25 cellular contexts compared by ENCODE assay signal in the genomic region with DNA sequence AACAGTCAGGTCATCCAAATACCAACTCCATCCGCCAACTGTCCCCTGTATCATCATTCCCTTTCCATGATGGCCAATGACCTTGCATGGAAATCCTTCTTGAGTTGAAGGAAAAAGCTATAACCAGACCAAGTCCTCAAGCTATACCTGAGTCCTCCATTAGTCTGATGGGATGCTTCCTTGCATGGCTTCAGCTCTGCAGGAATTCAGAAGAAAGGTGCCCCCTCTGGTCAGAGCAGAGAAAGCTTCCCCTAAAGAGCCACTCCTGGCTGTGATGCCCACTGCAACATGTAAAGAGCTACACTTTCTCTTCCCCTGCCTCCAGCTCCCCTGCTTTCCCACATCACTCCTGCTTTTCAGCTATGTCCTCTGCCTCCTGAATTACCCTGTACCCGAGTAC. TPM values are rescaled to one million over a fixed set of nuclear protein-coding genes. Genes with fewer than 3 reads are reported as not detected.
DNase-seq lines count a peak whose midpoint lies in the region; ATAC-seq and TF ChIP-seq lines count a peak whose summit lies in the region.
"Had no signal": no experiment of that assay in that cellular context is flagged by ENCODE, and none has a peak within 500 bp of the region (broad histone marks: within the 10 kb centered on the region; RNA-seq: fewer than 3 reads in every experiment).

No MANE protein-coding gene starts in this region.

- H3K36me3 ChIP-seq in SK-N-SH (replicated peaks in 1 of 2; ENCODE audit: control insufficient read depth in 1 of 2, insufficient read depth in 2 of 2, low read length in 1 of 2) (no peaks in the 10 kb centered on the region), Karpas-422 (ENCODE audit: insufficient read depth, low read length) (no peaks in the 10 kb centered on the region), trophoblast cell (ENCODE audit: control insufficient read depth in 1 of 2, insufficient read depth in 2 of 2, low read length in 2 of 2) (no peaks in the 10 kb centered on the region)
- H3K36me3 ChIP-seq: BLaER1 treated with 17β-estradiol and CSF1 and Interleukin-3, amounts not matched to agents 10 nM and 100 nM; pancreas; stomach; tibial artery had no signal

- H2BK120ac ChIP-seq in trophoblast cell (ENCODE audit: insufficient read depth, low read length, poor library complexity), result no peak overlapping the region

- CTCF ChIA-PET in SK-N-SH (lab: Yijun Ruan, JAX), result interaction anchor here (0.6 to 4.3 kb wide), 7 partner anchors 12 to 169 kb away, joined by 3 to 26 read pairs (median 4); no protein-coding TSS in a partner anchor

- H3K4ac ChIP-seq in trophoblast cell (ENCODE audit: low read depth, low read length), result no peak overlapping the region

- no peak overlapping the region for H3K27ac ChIP-seq in SK-N-SH (ENCODE audit: low read depth in 2 of 2, low read length in 1 of 2)
- H3K27ac ChIP-seq in Karpas-422 (ENCODE audit: low read length), result no peak overlapping the region
- H3K27ac ChIP-seq in trophoblast cell (ENCODE audit: low read depth, low read length), result no peak overlapping the region
- H3K27ac ChIP-seq: BLaER1 treated with 17β-estradiol and CSF1 and Interleukin-3, amounts not matched to agents 10 nM and 100 nM; pancreas; stomach; tibial artery had no signal

- no peak overlapping the region for H2BK12ac ChIP-seq in trophoblast cell (ENCODE audit: low read length)

- no peaks in the 10 kb centered on the region for H3K9me3 Mint-ChIP-seq in central memory CD8-positive, alpha-beta T cell
- H3K9me3 Mint-ChIP-seq: activated CD4-positive, alpha-beta T cell treated with anti-CD3 and anti-CD28 coated beads, Interleukin-2, amount 10 ng/mL, durations not matched to agents 7 days and 5 days; activated naive CD8-positive, alpha-beta T cell treated with anti-CD3 and anti-CD28 coated beads, Interleukin-2, amount 50 U/mL, for 24 hours had no signal

- no peak overlapping the region for H3K9ac ChIP-seq in SK-N-SH
- no peak overlapping the region for H3K9ac ChIP-seq in Karpas-422 (ENCODE audit: low read length)
- no peak overlapping the region for H3K9ac ChIP-seq in trophoblast cell (ENCODE audit: low read length)
- H3K9ac ChIP-seq: BLaER1 treated with 17β-estradiol and CSF1 and Interleukin-3, amounts not matched to agents 10 nM and 100 nM had no signal

- no peak overlapping the region for H4K8ac ChIP-seq in trophoblast cell (ENCODE audit: low read depth, low read length)

- whole genome bisulfite sequencing in SK-N-SH (ENCODE audit: low lambda C conversion rate), result 34% methylated on average over 2 of the region's 2 CpGs
- WGBS in trophoblast cell (ENCODE audit: extremely low coverage, insufficient coverage, insufficient read length), result no CpG with 5 or more reads among the region's 2 CpGs

- TF ChIP-seq EP300 in SK-N-SH (IDR thresholded peaks at IDR 0.05; ENCODE audit: borderline replicate concordance in 1 of 2, low read depth in 1 of 2, low read length in 1 of 2), result no peak

- H3K27me3 ChIP-seq in SK-N-SH (ENCODE audit: insufficient read depth) (no peaks in the 10 kb centered on the region; the same call in 1 of the 2 replicates), Karpas-422 (ENCODE audit: low read length) (no peaks in the 10 kb centered on the region), trophoblast cell (ENCODE audit: insufficient read depth, low read length) (peaks cover 2% of the 10 kb centered on the region)
- H3K27me3 ChIP-seq: pancreas had no signal

- H3K4me3 Mint-ChIP-seq in central memory CD8-positive, alpha-beta T cell, result no peak overlapping the region
- H3K4me3 Mint-ChIP-seq: activated CD4-positive, alpha-beta T cell treated with anti-CD3 and anti-CD28 coated beads, Interleukin-2, amount 10 ng/mL, durations not matched to agents 7 days and 5 days; activated naive CD8-positive, alpha-beta T cell treated with anti-CD3 and anti-CD28 coated beads, Interleukin-2, amount 50 U/mL, for 24 hours; nephron progenitor cell had no signal

- H3K36me3 Mint-ChIP-seq in central memory CD8-positive, alpha-beta T cell (ENCODE audit: insufficient read depth), result peaks cover 5% of the 10 kb centered on the region

- no peak overlapping the region for H3K14ac ChIP-seq in trophoblast cell (ENCODE audit: low read length)

- H2AFZ ChIP-seq in SK-N-SH (ENCODE audit: low read depth) (no peak overlapping the region), Karpas-422 (ENCODE audit: low read length) (no peak overlapping the region), trophoblast cell (ENCODE audit: insufficient read depth, low read length, poor library complexity) (no peak overlapping the region)

- no peaks in the 10 kb centered on the region for H3K79me2 ChIP-seq in SK-N-SH (ENCODE audit: insufficient read depth)
- H3K79me2 ChIP-seq in Karpas-422 (ENCODE audit: low read length), result no peaks in the 10 kb centered on the region
- H3K79me2 ChIP-seq in trophoblast cell (ENCODE audit: control insufficient read depth, insufficient read depth, low read length, poor library complexity), result no peaks in the 10 kb centered on the region

- H3K27me3 Mint-ChIP-seq in central memory CD8-positive, alpha-beta T cell, result peaks cover 56% of the 10 kb centered on the region

- ATAC-seq in SK-N-SH treated with all-trans-retinoic acid at 6 μM for 48 hours, result no peak
- ATAC-seq in central memory CD8-positive, alpha-beta T cell (replicated peaks; ENCODE audit: extremely low read depth, poor library complexity, severe bottlenecking), result no peak
- ATAC-seq: activated naive CD8-positive, alpha-beta T cell treated with anti-CD3 and anti-CD28 coated beads, Interleukin-2, amount 50 U/mL, for 24 hours had no signal

- H4K20me1 ChIP-seq in SK-N-SH (ENCODE audit: insufficient read depth) (no peaks in the 10 kb centered on the region), Karpas-422 (ENCODE audit: insufficient read depth, low read depth, low read length) (no peaks in the 10 kb centered on the region; the same call in 1 of the 2 replicates)

- H3K9me2 ChIP-seq in SK-N-SH (no peaks in the 10 kb centered on the region), Karpas-422 (replicated peaks; ENCODE audit: insufficient read depth, low read length) (no peaks in the 10 kb centered on the region)

- no peak overlapping the region for H3K4me3 ChIP-seq in SK-N-SH (ENCODE audit: low read depth in 2 of 2, low read length in 1 of 2)
- H3K4me3 ChIP-seq in Karpas-422 (ENCODE audit: low read length), result no peak overlapping the region
- H3K4me3 ChIP-seq in trophoblast cell (ENCODE audit: low read depth, low read length), result peak overlapping the region; percentile 44
- H3K4me3 ChIP-seq: BLaER1 treated with 17β-estradiol and CSF1 and Interleukin-3, amounts not matched to agents 10 nM and 100 nM; lung; pancreas; smooth muscle cell; stomach; tibial artery had no signal

- POLR2A ChIA-PET in SK-N-SH (lab: Yijun Ruan, JAX), result no interaction called here

- no peak overlapping the region for H2BK5ac ChIP-seq in trophoblast cell (ENCODE audit: low read depth, low read length, poor library complexity)

- no peak overlapping the region for H3K4me2 ChIP-seq in SK-N-SH
- H3K4me2 ChIP-seq in Karpas-422 (ENCODE audit: low read depth, low read length, poor library complexity, severe bottlenecking), result no peak overlapping the region
- H3K4me2 ChIP-seq in trophoblast cell (ENCODE audit: low read length), result no peak overlapping the region
- H3K4me2 ChIP-seq: BLaER1 treated with 17β-estradiol and CSF1 and Interleukin-3, amounts not matched to agents 10 nM and 100 nM; smooth muscle cell had no signal

- no peak overlapping the region for H2AK5ac ChIP-seq in trophoblast cell (ENCODE audit: low read length)

- no peaks in the 10 kb centered on the region; the same call in 1 of the 2 replicates for H3K9me3 ChIP-seq in SK-N-SH
- no peaks in the 10 kb centered on the region for H3K9me3 ChIP-seq in Karpas-422 (ENCODE audit: low read length)
- peaks cover 4% of the 10 kb centered on the region for H3K9me3 ChIP-seq in trophoblast cell (ENCODE audit: insufficient read depth, low read depth, low read length)
- H3K9me3 ChIP-seq: pancreas, stomach, tibial artery had no signal

- no peak overlapping the region for H3K18ac ChIP-seq in trophoblast cell (ENCODE audit: low read length)

- no peak overlapping the region for H4K91ac ChIP-seq in trophoblast cell (ENCODE audit: low read depth, low read length)

- TF ChIP-seq CTCF in SK-N-SH (IDR thresholded peaks at IDR 0.05), result no peak

- no peaks in the 10 kb centered on the region for H3K79me1 ChIP-seq in trophoblast cell (ENCODE audit: low read length)

- H3K27ac Mint-ChIP-seq in central memory CD8-positive, alpha-beta T cell (ENCODE audit: low read depth), result peak overlapping the region; percentile 35
- H3K27ac Mint-ChIP-seq: activated CD4-positive, alpha-beta T cell treated with anti-CD3 and anti-CD28 coated beads, Interleukin-2, amount 10 ng/mL, durations not matched to agents 7 days and 5 days; activated naive CD8-positive, alpha-beta T cell treated with anti-CD3 and anti-CD28 coated beads, Interleukin-2, amount 50 U/mL, for 24 hours; nephron progenitor cell had no signal

- H3K4me1 ChIP-seq in SK-N-SH (ENCODE audit: control insufficient read depth in 1 of 2, insufficient read depth in 2 of 2, low read depth in 1 of 2, low read length in 1 of 2), result peaks cover 0 to 3% of the 10 kb centered on the region in 2 experiments; a peak in 2 of 4 replicates
- no peaks in the 10 kb centered on the region for H3K4me1 ChIP-seq in Karpas-422 (ENCODE audit: low read length)
- peaks cover 2% of the 10 kb centered on the region in 2 experiments for H3K4me1 ChIP-seq in trophoblast cell (ENCODE audit: control insufficient read depth in 1 of 2, insufficient read depth in 2 of 2, low read length in 2 of 2)
- H3K4me1 ChIP-seq: pancreas had no signal

- peaks cover 7% of the 10 kb centered on the region for H3K4me1 Mint-ChIP-seq in central memory CD8-positive, alpha-beta T cell
- H3K4me1 Mint-ChIP-seq: activated CD4-positive, alpha-beta T cell treated with anti-CD3 and anti-CD28 coated beads, Interleukin-2, amount 10 ng/mL, durations not matched to agents 7 days and 5 days; activated naive CD8-positive, alpha-beta T cell treated with anti-CD3 and anti-CD28 coated beads, Interleukin-2, amount 50 U/mL, for 24 hours; nephron progenitor cell had no signal

- no peak overlapping the region for H3K23ac ChIP-seq in trophoblast cell (ENCODE audit: low read length)

- TF ChIP-seq RAD21 in SK-N-SH (IDR thresholded peaks at IDR 0.05; ENCODE audit: low read length), result no peak

- H4K12ac ChIP-seq in trophoblast cell (ENCODE audit: low read depth, low read length), result no peak overlapping the region

- H3F3A ChIP-seq in SK-N-SH (replicated peaks; ENCODE audit: insufficient read depth), result no peaks in the 10 kb centered on the region

- DNase-seq in SK-N-SH, result peak; percentile 32
- DNase-seq in Karpas-422, result peak; percentile 45
- no peak for DNase-seq in central memory CD8-positive, alpha-beta T cell (ENCODE audit: low spot score in 2 of 2)
- no peak for DNase-seq in trophoblast cell
- no peak for DNase-seq in SHP77 treated with DMSO at 0.1 percent for 48 hours (lab: John Stamatoyannopoulos, UW)
- DNase-seq in HPDE6-E6E7 (ENCODE audit: extremely low spot score), result no peak
- DNase-seq in nucleus accumbens (lab: John Stamatoyannopoulos, UW), result no peak
- DNase-seq: activated CD4-positive, alpha-beta T cell treated with anti-CD3 and anti-CD28 coated beads, Interleukin-2, amount 10 ng/mL, durations not matched to agents 7 days and 5 days; activated naive CD8-positive, alpha-beta T cell treated with anti-CD3 and anti-CD28 coated beads, Interleukin-2, amount 50 U/mL, for 24 hours; activated T-cell treated with anti-CD3 and anti-CD28 coated beads, Interleukin-2, amount 50 U/mL, for 48 hours; cerebellar nuclear complex; DMS79 treated with DMSO at 0.1 percent for 48 hours; Kasumi-1; NCI-H1694; NCI-H2171 treated with DMSO at 0.1 percent for 48 hours; nephron progenitor cell; pancreas; retina; stimulated activated CD4-positive, alpha-beta T cell treated with anti-CD3 and anti-CD28 coated beads, Interleukin-1b, Interleukin-23, amount 100 ng/mL, for 48 hours; stomach; tibial artery had no signal

RNA-seq across cellular contexts. Expression of a gene that starts 43.1 kb away (rescaled TPM):
- polyA plus RNA-seq in SK-N-SH (2012; rRNA removed), result 53.2 and 57.7 TPM in 2 replicates
- polyA plus RNA-seq in SK-N-SH (2012; cell fraction: cytosol; rRNA removed), result 49.7 and 59.0 TPM in 2 replicates
- 57.1 and 60.9 TPM in 2 replicates for polyA plus RNA-seq in SK-N-SH (2012; cell fraction: nucleus; rRNA removed)
- total RNA-seq in Karpas-422 (2014; rRNA removed; shearing (Covaris generic); ENCODE audit: low replicate concordance), result 76.7 and 98.3 TPM in 2 replicates
- 60.6 and 65.9 TPM in 2 replicates for polyA plus RNA-seq in trophoblast cell (2013)

Comparison
In these comparisons a context has a peak if more than half of its experiments do, and no peak if none do; other contexts are left out.
1. DNase-seq: peak in SK-N-SH (single experiment) and Karpas-422 (single experiment); none in central memory CD8-positive, alpha-beta T cell (0 of 2), trophoblast cell (0 of 2), SHP77 treated with DMSO at 0.1 percent for 48 hours (single experiment), HPDE6-E6E7 (single experiment) and nucleus accumbens (0 of 56).